17 cellular contexts compared by ENCODE assay signal in genomic region chr3:71576966-71577459, GRCh38. TPM values are rescaled to one million over a fixed set of nuclear protein-coding genes. Genes with fewer than 3 reads are reported as not detected.
DNase-seq lines count a peak whose midpoint lies in the region; ATAC-seq and TF ChIP-seq lines count a peak whose summit lies in the region.
"Had no signal": no experiment of that assay in that cellular context is flagged by ENCODE, and none has a peak within 500 bp of the region (broad histone marks: within the 10 kb centered on the region; RNA-seq: fewer than 3 reads in every experiment).

No MANE protein-coding gene starts in this region.

- H3K27me3 Mint-ChIP-seq in endodermal cell (ENCODE audit: insufficient read depth): no peaks in the 10 kb centered on the region
- H3K27me3 Mint-ChIP-seq in CD4-positive, alpha-beta memory T cell: no peaks in the 10 kb centered on the region
- H3K27me3 Mint-ChIP-seq: activated naive CD8-positive, alpha-beta T cell treated with anti-CD3 and anti-CD28 coated beads, Interleukin-2, amount 10 ng/mL, durations not matched to agents 7 days and 5 days had no signal

- no peak overlapping the region for H3K9ac ChIP-seq in endodermal cell (ENCODE audit: extremely low read depth, low read length, poor library complexity, severe bottlenecking)

- peaks cover 9% of the 10 kb centered on the region for H3K36me3 Mint-ChIP-seq in endodermal cell (ENCODE audit: low read depth)
- peaks cover 3 to 15% of the 10 kb centered on the region in 2 donors for H3K36me3 Mint-ChIP-seq in CD4-positive, alpha-beta memory T cell
- H3K36me3 Mint-ChIP-seq: WTC11 had no signal

- POLR2A ChIA-PET in CD4-positive, alpha-beta memory T cell (lab: Charles Lee; ENCODE audit: partially characterized antibody): no interaction called here

- H3K36me3 ChIP-seq in endodermal cell (ENCODE audit: control insufficient read depth, insufficient read depth, low read length) (no peaks in the 10 kb centered on the region), psoas muscle (ENCODE audit: insufficient read depth in 1 of 2, low read depth in 1 of 2) (peaks cover 0 to 6% of the 10 kb centered on the region in 2 donors)
- H3K36me3 ChIP-seq in CD4-positive, alpha-beta memory T cell (ENCODE audit: insufficient read depth, low read length): no peaks in the 10 kb centered on the region
- H3K36me3 ChIP-seq: MG63 had no signal

- DNase-seq in GF-D8 (lab: John Stamatoyannopoulos, UW): peak; percentile 30
- peak; percentile 12 to 36 for DNase-seq in NOMO-1 (lab: John Stamatoyannopoulos, UW; ENCODE audit: unreplicated experiment in 2 of 2)
- no peak for DNase-seq in endodermal cell
- no peak for DNase-seq in psoas muscle
- DNase-seq in COLO829 (ENCODE audit: low spot score): no peak
- no peak for DNase-seq in NCI-H2081 treated with DMSO at 0.1 percent for 48 hours (lab: John Stamatoyannopoulos, UW)
- no peak for DNase-seq in CD4-positive, alpha-beta memory T cell
- no peak for DNase-seq in ureter (ENCODE audit: low spot score)
- DNase-seq: activated CD8-positive, alpha-beta memory T cell treated with anti-CD3 and anti-CD28 coated beads, Interleukin-2, amount 50 U/mL, for 4 hours; activated naive CD8-positive, alpha-beta T cell treated with anti-CD3 and anti-CD28 coated beads, Interleukin-2, amount 10 ng/mL, durations not matched to agents 7 days and 5 days; C1 segment of cervical spinal cord; MG63; NCI-H446 treated with DMSO at 0.1 percent for 48 hours; stimulated activated CD4-positive, alpha-beta T cell treated with anti-CD3 and anti-CD28 coated beads, Interleukin-4, amount 100 ng/mL, for 24 hours; stimulated activated naive CD8-positive, alpha-beta T cell treated with anti-CD3 and anti-CD28 coated beads, Interleukin-15, Interleukin-2, amounts not matched to agents 100 U/mL and 50 U/mL, for 24 hours had no signal

- ATAC-seq in psoas muscle: no peak
- ATAC-seq: HCT116; stimulated activated naive CD8-positive, alpha-beta T cell treated with anti-CD3 and anti-CD28 coated beads, Interleukin-15, Interleukin-2, amounts not matched to agents 100 U/mL and 50 U/mL, for 24 hours; WTC11 had no signal

- H3K4me3 ChIP-seq in endodermal cell (ENCODE audit: low read length) (no peak overlapping the region), psoas muscle (no peak overlapping the region)
- H3K4me3 ChIP-seq in CD4-positive, alpha-beta memory T cell (ENCODE audit: low read length in 2 of 2): no peak overlapping the region
- H3K4me3 ChIP-seq: MG63 had no signal

- H3K9me3 Mint-ChIP-seq in endodermal cell: no peaks in the 10 kb centered on the region
- no peaks in the 10 kb centered on the region for H3K9me3 Mint-ChIP-seq in CD4-positive, alpha-beta memory T cell
- H3K9me3 Mint-ChIP-seq: activated naive CD8-positive, alpha-beta T cell treated with anti-CD3 and anti-CD28 coated beads, Interleukin-2, amount 10 ng/mL, durations not matched to agents 7 days and 5 days; WTC11 had no signal

- H3K9me3 ChIP-seq in endodermal cell (ENCODE audit: control insufficient read depth, low read length) (no peaks in the 10 kb centered on the region), psoas muscle (no peaks in the 10 kb centered on the region)
- H3K9me3 ChIP-seq in CD4-positive, alpha-beta memory T cell (ENCODE audit: control insufficient read depth in 1 of 2, low read length in 2 of 2): no peaks in the 10 kb centered on the region
- H3K9me3 ChIP-seq: MG63 had no signal

- H3K4me1 ChIP-seq in endodermal cell (ENCODE audit: control insufficient read depth, insufficient read depth, low read length): no peaks in the 10 kb centered on the region
- peaks cover 42% of the 10 kb centered on the region for H3K4me1 ChIP-seq in psoas muscle
- peaks cover 6% of the 10 kb centered on the region for H3K4me1 ChIP-seq in CD4-positive, alpha-beta memory T cell (ENCODE audit: insufficient read depth, low read length)

- CTCF ChIA-PET in CD4-positive, alpha-beta memory T cell (lab: Charles Lee; ENCODE audit: partially characterized antibody): no interaction called here

- H3K4me3 Mint-ChIP-seq in endodermal cell: no peak overlapping the region
- no peak overlapping the region for H3K4me3 Mint-ChIP-seq in CD4-positive, alpha-beta memory T cell
- H3K4me3 Mint-ChIP-seq: activated naive CD8-positive, alpha-beta T cell treated with anti-CD3 and anti-CD28 coated beads, Interleukin-2, amount 10 ng/mL, durations not matched to agents 7 days and 5 days; WTC11 had no signal

- intact Hi-C loops in psoas muscle (cut with DNase I): loop anchor here in 1 of 2 donors (10.0 kb wide), 1 partner anchor 332 kb away; no protein-coding TSS in a partner anchor
- intact Hi-C loops in CD4-positive, alpha-beta memory T cell (cut with micrococcal nuclease): no loop called here

- peaks cover 35% of the 10 kb centered on the region for H3K4me1 Mint-ChIP-seq in endodermal cell
- H3K4me1 Mint-ChIP-seq in CD4-positive, alpha-beta memory T cell: peaks cover 4 to 11% (median 8%) of the 10 kb centered on the region in 4 donors

- WGBS in endodermal cell (ENCODE audit: insufficient coverage in 1 of 2, insufficient read length in 1 of 2), 2 experiments: 93 to 99% methylated on average over 6 of the region's 6 CpGs
- 56 to 86% (median 69%) methylated on average over 6 of the region's 6 CpGs for WGBS in psoas muscle, 3 donors

- peaks cover 5% of the 10 kb centered on the region for H3K27me3 ChIP-seq in endodermal cell (ENCODE audit: control insufficient read depth, insufficient read depth, low read length, poor library complexity, severe bottlenecking)
- H3K27me3 ChIP-seq in psoas muscle (ENCODE audit: insufficient read depth in 3 of 3, low read length in 2 of 3): no peaks in the 10 kb centered on the region
- H3K27me3 ChIP-seq in CD4-positive, alpha-beta memory T cell (ENCODE audit: insufficient read depth, low read length): no peaks in the 10 kb centered on the region
- H3K27me3 ChIP-seq: MG63 had no signal

- H3K27ac ChIP-seq in endodermal cell (ENCODE audit: low read depth, low read length) (no peak overlapping the region), psoas muscle (peak overlapping the region; percentile 3)
- no peak overlapping the region for H3K27ac ChIP-seq in CD4-positive, alpha-beta memory T cell (ENCODE audit: low read depth, low read length)

- peak overlapping the region; percentile 26 for H3K27ac Mint-ChIP-seq in endodermal cell
- H3K27ac Mint-ChIP-seq in CD4-positive, alpha-beta memory T cell: no peak overlapping the region
- H3K27ac Mint-ChIP-seq: activated naive CD8-positive, alpha-beta T cell treated with anti-CD3 and anti-CD28 coated beads, Interleukin-2, amount 10 ng/mL, durations not matched to agents 7 days and 5 days; WTC11 had no signal

- TF ChIP-seq CTCF in endodermal cell (conservative IDR thresholded peaks at IDR 0.05) (no peak), psoas muscle (IDR thresholded peaks at IDR 0.05) (no peak)

RNA-seq across cellular contexts. Expression of gene FOXP1, which starts 6.5 kb away (rescaled TPM):
- total RNA-seq in endodermal cell (10 to 100 TPM; 41.7 to 94.3 TPM), psoas muscle (10 to 100 TPM; 15.4 to 26.4 (median 19.6) TPM), ureter (179 TPM)
- 31.4 TPM for polyA plus RNA-seq in endodermal cell (2013, experiment 1 of 2)
- 32.3 TPM for polyA plus RNA-seq in endodermal cell (2013, experiment 2 of 2)
- polyA plus RNA-seq in psoas muscle: 10 to 100 TPM in 1 of 3 donors, 1 to 10 TPM in 2; 2.6 to 10.2 (median 9.5) TPM
- 100 to 1,000 TPM; 290 to 348 TPM for total RNA-seq in CD4-positive, alpha-beta memory T cell
- polyA plus RNA-seq in CD4-positive, alpha-beta memory T cell: 100 to 1,000 TPM; 189 to 267 TPM

Comparison
In these comparisons a context has a peak if more than half of its experiments do, and no peak if none do; other contexts are left out.
1. DNase-seq: peak in GF-D8 (single experiment) and NOMO-1 (2 of 2); none in endodermal cell (single experiment), psoas muscle (0 of 2), COLO829 (single experiment), NCI-H2081 treated with DMSO at 0.1 percent for 48 hours (single experiment), CD4-positive, alpha-beta memory T cell (0 of 5) and ureter (single experiment).